Comparison of ENCODE assay signal across 33 cellular contexts in genomic region chr16:84224554-84224953, GRCh38. TPM values are rescaled to one million over a fixed set of nuclear protein-coding genes. Genes with fewer than 3 reads are reported as not detected.
"Had no signal": no experiment of that assay in that cellular context is flagged by ENCODE, and none has a peak within 500 bp of the region (broad histone marks: within the 10 kb centered on the region; RNA-seq: fewer than 3 reads in every experiment).

No MANE protein-coding gene starts in this region.

- H3K9me3 ChIP-seq: colonic mucosa, esophagus squamous epithelium, gastrocnemius medialis, heart right ventricle, left lung had no signal

- H3K27ac ChIP-seq: colonic mucosa, epithelial cell of prostate, esophagus squamous epithelium, gastrocnemius medialis, heart right ventricle, left lung had no signal

- DNase-seq: colonic mucosa; cortex of kidney; effector CD8-positive, alpha-beta T cell; effector memory CD8-positive, alpha-beta T cell; endodermal cell; erythroblast; esophagus squamous epithelium; foreskin fibroblast; foreskin melanocyte; gastrocnemius medialis; glutamatergic neuron; heart right ventricle; hippocampal formation; immature natural killer cell; islet precursor cell; kidney; kidney glomerular epithelial cell; left colon; left lung; left ventricle myocardium superior; mesendoderm; midbrain; naive thymus-derived CD4-positive, alpha-beta T cell had no signal

- FAIRE-seq: endometrium, kidney had no signal

- H3K27me3 ChIP-seq: colonic mucosa, esophagus squamous epithelium, gastrocnemius medialis had no signal

- H3K36me3 ChIP-seq: colonic mucosa, esophagus squamous epithelium, gastrocnemius medialis, heart right ventricle, left lung had no signal

- ATAC-seq: effector memory CD8-positive, alpha-beta T cell; esophagus mucosa; gastrocnemius medialis; heart right ventricle; left colon; left lung; left ventricle myocardium superior; naive thymus-derived CD4-positive, alpha-beta T cell had no signal

- H3K4me3 ChIP-seq: colonic mucosa, esophagus squamous epithelium, gastrocnemius medialis, heart right ventricle, left lung, lung had no signal

- H3K4me1 ChIP-seq: colonic mucosa, left lung had no signal

RNA-seq across cellular contexts. Expression of gene KCNG4, which starts 15.3 kb away (rescaled TPM):
- total RNA-seq: colonic mucosa; dermis microvascular lymphatic vessel endothelial cell; endodermal cell; esophagus mucosa; esophagus squamous epithelium; gastrocnemius medialis; glomerular endothelial cell; heart right ventricle; kidney; left colon; left lung; left ventricle myocardium superior; lower leg skin; lung; mammary epithelial cell; mononuclear cell; mucosa of gallbladder; naive thymus-derived CD4-positive, alpha-beta T cell had no signal
- polyA plus RNA-seq: heart right ventricle; immature natural killer cell; lung; mammary epithelial cell; naive thymus-derived CD4-positive, alpha-beta T cell had no signal

RNA-seq across cellular contexts. Expression of gene ADAD2, which starts 33.6 kb away (rescaled TPM):
- total RNA-seq: colonic mucosa, dermis microvascular lymphatic vessel endothelial cell, endodermal cell, gastrocnemius medialis, left ventricle myocardium superior, mononuclear cell had no signal
- polyA plus RNA-seq: mammary epithelial cell; naive thymus-derived CD4-positive, alpha-beta T cell had no signal
